Comparison of ENCODE assay signal across 1 cellular context in genomic region chr1:158026641-158027040, GRCh38.
TF ChIP-seq lines count a peak whose summit lies in the region.

No MANE protein-coding gene starts in this region.

TF ChIP-seq in IMR-90, 13 proteins besides CTCF, POLR2A, EP300 and RAD21:
- no peak for TF ChIP-seq CHD1 (IDR thresholded peaks at IDR 0.05; ENCODE audit: low read depth, low read length)
- TF ChIP-seq FOS (IDR thresholded peaks at IDR 0.05; ENCODE audit: low read depth, low read length) = no peak
- TF ChIP-seq NFE2L2 (IDR thresholded peaks at IDR 0.05; ENCODE audit: low read depth, low read length) = no peak
- no peak for TF ChIP-seq USF2 (IDR thresholded peaks at IDR 0.05; ENCODE audit: low read depth, low read length)
- TF ChIP-seq MAZ (IDR thresholded peaks at IDR 0.05; ENCODE audit: borderline replicate concordance, low read depth, low read length) = no peak
- TF ChIP-seq SMC3 (IDR thresholded peaks at IDR 0.05; ENCODE audit: low read depth, low read length) = no peak
- no peak for TF ChIP-seq RFX5 (IDR thresholded peaks at IDR 0.05; ENCODE audit: low read depth, low read length)
- no peak for TF ChIP-seq CEBPB (IDR thresholded peaks at IDR 0.05; ENCODE audit: low read depth, low read length)
- TF ChIP-seq MAFK (IDR thresholded peaks at IDR 0.05; ENCODE audit: low read depth, low read length) = no peak
- TF ChIP-seq MXI1 (IDR thresholded peaks at IDR 0.05; ENCODE audit: borderline replicate concordance, low read depth, low read length) = no peak
- TF ChIP-seq RCOR1 (IDR thresholded peaks at IDR 0.05; ENCODE audit: insufficient replicate concordance, low read length) = no peak
- TF ChIP-seq BHLHE40 (IDR thresholded peaks at IDR 0.05; ENCODE audit: low read depth, low read length) = no peak
- TF ChIP-seq ELK1 (IDR thresholded peaks at IDR 0.05; ENCODE audit: borderline replicate concordance, low read depth, low read length) = no peak
